8 cellular contexts compared by ENCODE assay signal in the genomic region with DNA sequence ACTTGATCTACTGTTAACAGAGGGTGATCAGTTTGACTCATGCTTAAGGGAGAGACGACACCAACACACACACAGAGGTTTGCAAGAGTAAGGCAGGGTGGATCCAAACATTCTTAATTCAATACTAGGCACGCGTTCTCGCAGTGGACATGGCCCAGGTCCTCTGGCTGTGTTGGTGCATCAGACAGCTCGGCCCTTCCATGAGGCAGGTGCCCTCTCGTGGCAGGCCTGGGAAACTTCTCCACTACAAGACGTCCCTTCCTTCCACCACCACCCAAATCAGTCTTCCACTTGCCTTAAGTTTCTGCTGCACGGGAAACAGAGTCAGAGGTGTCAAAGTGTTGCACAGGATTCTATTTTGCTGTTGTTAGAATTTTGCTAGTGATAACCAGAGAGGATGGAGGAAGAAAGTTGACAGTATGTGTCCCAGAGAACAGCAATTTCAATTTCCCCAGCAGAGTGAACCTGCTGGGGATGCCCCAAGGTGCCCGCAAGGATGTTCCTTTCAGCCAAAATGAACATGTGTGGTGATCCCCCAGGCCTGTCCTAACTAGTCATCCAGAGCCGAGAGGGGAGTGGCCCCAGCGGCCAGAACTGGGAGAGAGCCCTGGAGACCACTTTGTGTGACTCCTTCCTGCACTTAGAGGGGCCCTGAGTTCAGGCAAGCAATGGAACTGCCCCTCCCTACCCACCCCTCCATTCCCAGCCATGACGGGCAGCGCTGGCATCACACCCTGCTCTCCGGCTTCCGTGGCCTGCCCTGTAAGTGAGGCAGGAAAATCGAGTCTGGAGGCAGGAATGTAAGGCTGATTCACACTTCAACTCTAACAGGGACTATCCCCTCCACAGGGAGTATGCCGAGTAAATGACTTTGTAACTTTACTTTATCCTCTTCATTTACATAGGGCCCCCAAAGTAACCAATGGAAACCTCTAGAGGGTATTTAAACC. TPM values are rescaled to one million over a fixed set of nuclear protein-coding genes. Genes with fewer than 3 reads are reported as not detected.
DNase-seq lines count a peak whose midpoint lies in the region; FAIRE-seq and TF ChIP-seq lines count a peak whose summit lies in the region.

No MANE protein-coding gene starts in this region.

- POLR2A ChIA-PET in activated CD4-positive, alpha-beta memory T cell treated with anti-CD3 and anti-CD28 coated beads, Interleukin-2, amount 10 ng/mL, durations not matched to agents 7 days and 5 days (lab: Charles Lee): interaction anchor here (1.0 kb wide), 1 partner anchor 35 kb away, joined by 3 read pairs; no protein-coding TSS in a partner anchor
- POLR2A ChIA-PET in H1 (lab: Charles Lee; ENCODE audit: partially characterized antibody): interaction anchor here (0.8 kb wide), 2 partner anchors 17 to 78 kb away, joined by 3 read pairs; no protein-coding TSS in a partner anchor

- H3K18ac ChIP-seq in H1 (ENCODE audit: extremely low read depth, low read length): no peak overlapping the region

- CTCF ChIA-PET in Calu3 (lab: Charles Lee): interaction anchor here (2.4 kb wide), 1 partner anchor 178 kb away, joined by 17 read pairs; no protein-coding TSS in a partner anchor
- CTCF ChIA-PET in activated CD4-positive, alpha-beta memory T cell treated with anti-CD3 and anti-CD28 coated beads, Interleukin-2, amount 10 ng/mL, durations not matched to agents 7 days and 5 days (lab: Charles Lee): interaction anchor here (1.0 to 1.4 kb wide), 4 partner anchors 23 to 178 kb away, joined by 3 to 10 read pairs (median 3); a partner anchor contains a TSS
- CTCF ChIA-PET in H1 (lab: Charles Lee; ENCODE audit: partially characterized antibody): interaction anchor here (0.6 to 3.5 kb wide), 16 partner anchors 13 to 178 kb away, joined by 3 to 36 read pairs (median 4); no protein-coding TSS in a partner anchor

- H3K27ac Mint-ChIP-seq in Calu3 (ENCODE audit: unreplicated experiment) (no peak overlapping the region), mesothelial cell of epicardium (no peak overlapping the region)
- no peak overlapping the region for H3K27ac Mint-ChIP-seq in activated CD4-positive, alpha-beta memory T cell treated with anti-CD3 and anti-CD28 coated beads, Interleukin-2, amount 10 ng/mL, durations not matched to agents 7 days and 5 days

- H2BK120ac ChIP-seq in H1 (replicated peaks; ENCODE audit: low read depth, low read length): no peak overlapping the region

- H3K27me3 ChIP-seq in GM23248 (replicated peaks; ENCODE audit: insufficient read depth): no peaks in the 10 kb centered on the region
- H3K27me3 ChIP-seq in H1 (replicated peaks in 1 of 4; ENCODE audit: control insufficient read depth in 3 of 4, extremely low read depth in 1 of 4, insufficient read depth in 3 of 4, low read length in 3 of 4): no peaks in the 10 kb centered on the region

- H3K27ac ChIP-seq in GM23248 (no peak overlapping the region), H1 (ENCODE audit: low read depth, low read length) (no peak overlapping the region)

- H3K4me1 ChIP-seq in GM23248 (ENCODE audit: insufficient read depth) (no peaks in the 10 kb centered on the region), H1 (replicated peaks in 1 of 4; ENCODE audit: control insufficient read depth in 3 of 4, insufficient read depth in 4 of 4, low read length in 3 of 4) (peaks cover 0 to 7% (median 1%) of the 10 kb centered on the region in 4 experiments; a peak in 4 of 7 replicates)

- H2AFZ ChIP-seq in GM23248 (no peak overlapping the region), H1 (ENCODE audit: low read length) (no peak overlapping the region)

- H3K79me2 ChIP-seq in GM23248 (ENCODE audit: insufficient read depth): no peaks in the 10 kb centered on the region
- no peaks in the 10 kb centered on the region for H3K79me2 ChIP-seq in H1 (ENCODE audit: control insufficient read depth in 1 of 2, insufficient read depth in 2 of 2, low read length in 2 of 2)

- no peak overlapping the region for H3K4me2 ChIP-seq in GM23248 (ENCODE audit: unreplicated experiment)
- H3K4me2 ChIP-seq in H1 (ENCODE audit: insufficient read depth in 1 of 2, low read depth in 2 of 2, low read length in 2 of 2): no peak overlapping the region

- H3K14ac ChIP-seq in H1 (ENCODE audit: insufficient read length): no peak overlapping the region

- H3K4me1 Mint-ChIP-seq in Calu3 (ENCODE audit: low read depth, unreplicated experiment) (peaks cover 13% of the 10 kb centered on the region), mesothelial cell of epicardium (no peaks in the 10 kb centered on the region)
- H3K4me1 Mint-ChIP-seq in activated CD4-positive, alpha-beta memory T cell treated with anti-CD3 and anti-CD28 coated beads, Interleukin-2, amount 10 ng/mL, durations not matched to agents 7 days and 5 days: peaks cover 2% of the 10 kb centered on the region

- no peaks in the 10 kb centered on the region for H3K9me3 ChIP-seq in GM23248 (ENCODE audit: low read depth)
- peaks cover 9 to 12% of the 10 kb centered on the region in 2 experiments for H3K9me3 ChIP-seq in H1 (ENCODE audit: insufficient read depth in 2 of 2, low read depth in 1 of 2, low read length in 1 of 2)

- no peak overlapping the region for H4K91ac ChIP-seq in H1 (replicated peaks; ENCODE audit: insufficient read length, low read length)

- no peak overlapping the region for H3K4ac ChIP-seq in H1 (replicated peaks; ENCODE audit: insufficient read length, low read depth, low read length)

- peaks cover 5% of the 10 kb centered on the region for H3K9me3 Mint-ChIP-seq in Calu3 (ENCODE audit: low read depth, unreplicated experiment)
- peaks cover 2% of the 10 kb centered on the region for H3K9me3 Mint-ChIP-seq in activated CD4-positive, alpha-beta memory T cell treated with anti-CD3 and anti-CD28 coated beads, Interleukin-2, amount 10 ng/mL, durations not matched to agents 7 days and 5 days
- peaks cover 11% of the 10 kb centered on the region for H3K9me3 Mint-ChIP-seq in mesothelial cell of epicardium

- H3K9ac ChIP-seq in GM23248 (no peak overlapping the region), H1 (replicated peaks in 1 of 4; ENCODE audit: extremely low read depth in 1 of 4, low read depth in 3 of 4, low read length in 3 of 4) (no peak overlapping the region; a peak in 1 of 7 replicates)

- no peaks in the 10 kb centered on the region for H3K23me2 ChIP-seq in H1 (ENCODE audit: low read depth, low read length)

- TF ChIP-seq RAD21 in H1 (IDR thresholded peaks at IDR 0.05 in 1 of 2, conservative IDR thresholded peaks at IDR 0.05 in 1 of 2; ENCODE audit: low read depth in 2 of 2, low read length in 2 of 2): peak; percentile 79 to 84

- H3F3A ChIP-seq in GM23248 (ENCODE audit: insufficient read depth): no peaks in the 10 kb centered on the region

- TF ChIP-seq CTCF in Calu3 (IDR thresholded peaks at IDR 0.05; ENCODE audit: unreplicated experiment): peak; percentile 65
- peak; percentile 70 to 88 (median 83) for TF ChIP-seq CTCF in H1 (IDR thresholded peaks at IDR 0.05; ENCODE audit: control extremely low read depth in 1 of 3, insufficient read depth in 1 of 3, low read depth in 1 of 3, low read length in 3 of 3)
- peak; percentile 63 for TF ChIP-seq CTCF in mesothelial cell of epicardium (IDR thresholded peaks at IDR 0.05; ENCODE audit: unreplicated experiment)

- no peak overlapping the region for H2BK5ac ChIP-seq in H1 (ENCODE audit: low read depth, low read length)

- H3K79me1 ChIP-seq in H1 (ENCODE audit: low read depth, low read length): no peaks in the 10 kb centered on the region

- no peak overlapping the region for H4K5ac ChIP-seq in H1 (ENCODE audit: insufficient read length, low read depth, low read length)

- H3K27me3 Mint-ChIP-seq in Calu3 (ENCODE audit: unreplicated experiment) (no peaks in the 10 kb centered on the region), mesothelial cell of epicardium (ENCODE audit: low read depth) (no peaks in the 10 kb centered on the region)
- no peaks in the 10 kb centered on the region for H3K27me3 Mint-ChIP-seq in activated CD4-positive, alpha-beta memory T cell treated with anti-CD3 and anti-CD28 coated beads, Interleukin-2, amount 10 ng/mL, durations not matched to agents 7 days and 5 days

- H2BK15ac ChIP-seq in H1 (ENCODE audit: low read length): no peak overlapping the region

- in situ Hi-C loops in GM23248 (cut with MboI): loop anchor here (5.0 kb wide), 1 partner anchor 174 kb away; no protein-coding TSS in a partner anchor

- intact Hi-C loops in Calu3 (cut with micrococcal nuclease; ENCODE audit: unreplicated experiment): loop anchor here (5.0 kb wide), 1 partner anchor 179 kb away; no protein-coding TSS in a partner anchor

- TF ChIP-seq EP300 in H1 (IDR thresholded peaks at IDR 0.05; ENCODE audit: borderline replicate concordance in 1 of 2, low read depth in 2 of 2, low read length in 2 of 2): no peak

- H3K4me3 Mint-ChIP-seq in Calu3 (ENCODE audit: low read depth, unreplicated experiment) (no peak overlapping the region), mesothelial cell of epicardium (no peak overlapping the region)
- H3K4me3 Mint-ChIP-seq in activated CD4-positive, alpha-beta memory T cell treated with anti-CD3 and anti-CD28 coated beads, Interleukin-2, amount 10 ng/mL, durations not matched to agents 7 days and 5 days: no peak overlapping the region

- H3K36me3 Mint-ChIP-seq in Calu3 (ENCODE audit: insufficient read depth, unreplicated experiment): peaks cover 8% of the 10 kb centered on the region
- peaks cover 72% of the 10 kb centered on the region for H3K36me3 Mint-ChIP-seq in activated CD4-positive, alpha-beta memory T cell treated with anti-CD3 and anti-CD28 coated beads, Interleukin-2, amount 10 ng/mL, durations not matched to agents 7 days and 5 days (ENCODE audit: low read depth)
- H3K36me3 Mint-ChIP-seq in mesothelial cell of epicardium: peaks cover 13% of the 10 kb centered on the region

- WGBS in GM23248 (ENCODE audit: low coverage in 1 of 2, low lambda C conversion rate in 2 of 2, missing lambda C conversion rate in 2 of 2), 2 experiments: 30 to 35% methylated on average over 15 to 17 of the region's 17 CpGs
- WGBS in H1 (ENCODE audit: extremely low coverage in 1 of 2, insufficient coverage in 1 of 2, insufficient read length in 1 of 2, insufficient replicate concordance in 2 of 2, low coverage in 1 of 2, low lambda C conversion rate in 2 of 2, missing lambda C conversion rate in 1 of 2), 2 experiments: 62% methylated on average over 17 of the region's 17 CpGs; no CpG with 5 or more reads in 1 of the 2 experiments

- H4K20me1 ChIP-seq in GM23248 (ENCODE audit: insufficient read depth) (no peaks in the 10 kb centered on the region), H1 (replicated peaks in 1 of 2; ENCODE audit: control insufficient read depth in 1 of 2, insufficient read depth in 2 of 2, low read length in 2 of 2) (no peaks in the 10 kb centered on the region)

- no peak overlapping the region for H3K56ac ChIP-seq in H1 (replicated peaks; ENCODE audit: insufficient read length, low read depth, low read length)

- H3K9me2 ChIP-seq in GM23248 (ENCODE audit: insufficient read depth): no peaks in the 10 kb centered on the region

- H2AK5ac ChIP-seq in H1 (ENCODE audit: low read depth, low read length): no peak overlapping the region

- H3K36me3 ChIP-seq in GM23248 (ENCODE audit: low read depth) (no peaks in the 10 kb centered on the region), H1 (ENCODE audit: control insufficient read depth in 2 of 4, insufficient read depth in 4 of 4, low read length in 3 of 4) (peaks cover 0 to 22% (median 7%) of the 10 kb centered on the region in 4 experiments; a peak in 4 of 8 replicates)

- H3K23ac ChIP-seq in H1 (ENCODE audit: insufficient read length): no peak overlapping the region

- no peak overlapping the region for H3K4me3 ChIP-seq in GM23248
- no peak overlapping the region for H3K4me3 ChIP-seq in H1 (ENCODE audit: extremely low read depth in 1 of 4, insufficient read depth in 2 of 4, low read depth in 3 of 4, low read length in 4 of 4)

- H4K8ac ChIP-seq in H1 (ENCODE audit: extremely low read depth, insufficient read depth, low read length): no peak overlapping the region

- H2BK20ac ChIP-seq in H1 (ENCODE audit: low read length): no peak overlapping the region

- no TSS peak for BruUV-seq in Calu3 (replicated peaks; lab: Mats Ljungman, UMichigan)

- peak; percentile 74 for FAIRE-seq in H1 (lab: Jason Lieb, UNC)

- no peak for TF ChIP-seq POLR2A in H1 (IDR thresholded peaks at IDR 0.05; ENCODE audit: control extremely low read depth in 1 of 2, low read depth in 2 of 2, low read length in 2 of 2)

- H2BK12ac ChIP-seq in H1 (ENCODE audit: low read depth, low read length): no peak overlapping the region

- DNase-seq in Calu3 (peak; percentile 69), GM23248 (peak; percentile 89), NCI-H460 (ENCODE audit: extremely low read depth, low read depth) (peak; percentile 39), H1 (ENCODE audit: low read depth in 1 of 2, low spot score in 2 of 2) (peak in 1 of 2 experiments; percentile 70), mesothelial cell of epicardium (ENCODE audit: low spot score in 2 of 2, unreplicated experiment in 2 of 2) (peak; percentile 50 to 72), NCI-H187 (lab: John Stamatoyannopoulos, UW) (no peak)
- peak; percentile 51 for DNase-seq in activated CD4-positive, alpha-beta memory T cell treated with anti-CD3 and anti-CD28 coated beads, Interleukin-2, amount 10 ng/mL, durations not matched to agents 7 days and 5 days
- DNase-seq in stimulated activated CD8-positive, alpha-beta memory T cell treated with anti-CD3 and anti-CD28 coated beads, Interleukin-4, amount 100 ng/mL, for 4 hours (ENCODE audit: low read depth in 2 of 2, low spot score in 1 of 2): peak; percentile 2 to 6

RNA-seq across cellular contexts. Expression of a gene that starts 34.8 kb away (rescaled TPM):
- total RNA-seq in Calu3 (2022): 175 and 504 TPM in 2 replicates
- total RNA-seq in GM23248 (2014; rRNA removed; shearing (Covaris generic)): 1.6 and 1.9 TPM in 2 replicates
- polyA plus RNA-seq in GM23248 (2016; fragmentation: Nextera tagmentation; extraction: Ambion mirVana): 1.0 and 1.6 TPM in 2 replicates
- 2.7 and 2.9 TPM in 2 replicates for total RNA-seq in NCI-H460 (2014; rRNA removed; shearing (Covaris generic))
- polyA plus RNA-seq in NCI-H460 (2014; cell fraction: nucleus; rRNA removed): 1.2 and 5.0 TPM in 2 replicates
- total RNA-seq in activated CD4-positive, alpha-beta memory T cell treated with anti-CD3 and anti-CD28 coated beads, Interleukin-2, amount 10 ng/mL, durations not matched to agents 7 days and 5 days: 100 to 1,000 TPM; 682 to 702 TPM
- 3.1 and 3.8 TPM in 2 replicates for total RNA-seq in H1 (2021; fragmentation: NEBNext Ultra II Directional; extraction: Animal tissue kit (Norgen Biotek cat#: 25700))
- polyA plus RNA-seq in H1 (2011; rRNA removed): 5.1 and 5.7 TPM in 2 replicates
- 4.8 TPM for polyA plus RNA-seq in H1 (2011; cell fraction: cytosol; rRNA removed)
- 9.7 TPM for polyA plus RNA-seq in H1 (2011; cell fraction: nucleus; rRNA removed)
- polyA plus RNA-seq in H1 (2012, experiment 1 of 2): 3.9 to 7.5 TPM (median 7.1 TPM) in 4 replicates
- 3.5 TPM for polyA plus RNA-seq in H1 (2012, experiment 2 of 2)
- 1.6 TPM for polyA plus RNA-seq in H1 (2013, experiment 1 of 2)
- 1.1 TPM for polyA plus RNA-seq in H1 (2013, experiment 2 of 2)
- polyA minus RNA-seq in H1 (2011; rRNA and poly(A)+ RNA removed): 9.2 and 13.0 TPM in 2 replicates
- 7.9 TPM for polyA minus RNA-seq in H1 (2011; cell fraction: cytosol; rRNA and poly(A)+ RNA removed)
- polyA minus RNA-seq in H1 (2011; cell fraction: nucleus; rRNA and poly(A)+ RNA removed): 13.8 TPM
- total RNA-seq in mesothelial cell of epicardium: 32.2 to 42.4 TPM (median 32.9 TPM) in 3 replicates

RNA-seq across cellular contexts. Expression of a gene that starts 47.1 kb away (rescaled TPM):
- total RNA-seq in Calu3 (2022) (13.1 and 15.6 TPM in 2 replicates), mesothelial cell of epicardium (1.3 to 2.6 TPM (median 1.9 TPM) in 3 replicates)
- total RNA-seq in GM23248 (2014; rRNA removed; shearing (Covaris generic)): not detected in 2 replicates
- polyA plus RNA-seq in GM23248 (2016; fragmentation: Nextera tagmentation; extraction: Ambion mirVana) (not detected in 2 replicates), H1 (2011; rRNA removed) (10.5 and 11.0 TPM in 2 replicates)
- not detected in 2 replicates for total RNA-seq in NCI-H460 (2014; rRNA removed; shearing (Covaris generic))
- not detected in 2 replicates for polyA plus RNA-seq in NCI-H460 (2014; cell fraction: nucleus; rRNA removed)
- total RNA-seq in activated CD4-positive, alpha-beta memory T cell treated with anti-CD3 and anti-CD28 coated beads, Interleukin-2, amount 10 ng/mL, durations not matched to agents 7 days and 5 days: not detected
- total RNA-seq in H1 (2021; fragmentation: NEBNext Ultra II Directional; extraction: Animal tissue kit (Norgen Biotek cat#: 25700)): 9.2 and 13.2 TPM in 2 replicates
- 10.5 TPM for polyA plus RNA-seq in H1 (2011; cell fraction: cytosol; rRNA removed)
- polyA plus RNA-seq in H1 (2011; cell fraction: nucleus; rRNA removed): 11.6 TPM
- 10.1 to 11.1 TPM (median 10.6 TPM) in 4 replicates for polyA plus RNA-seq in H1 (2012, experiment 1 of 2)
- polyA plus RNA-seq in H1 (2012, experiment 2 of 2): 4.4 TPM
- 4.3 TPM for polyA plus RNA-seq in H1 (2013, experiment 1 of 2)
- polyA plus RNA-seq in H1 (2013, experiment 2 of 2): 3.7 TPM
- polyA minus RNA-seq in H1 (2011; rRNA and poly(A)+ RNA removed): 11.0 and 12.8 TPM in 2 replicates
- polyA minus RNA-seq in H1 (2011; cell fraction: cytosol; rRNA and poly(A)+ RNA removed): 4.9 TPM
- 10.0 TPM for polyA minus RNA-seq in H1 (2011; cell fraction: nucleus; rRNA and poly(A)+ RNA removed)

Comparison
In these comparisons a context has a peak if more than half of its experiments do, and no peak if none do; other contexts are left out.
1. DNase-seq: peak in Calu3 (single experiment), GM23248 (single experiment), NCI-H460 (single experiment), activated CD4-positive, alpha-beta memory T cell treated with anti-CD3 and anti-CD28 coated beads, Interleukin-2, amount 10 ng/mL, durations not matched to agents 7 days and 5 days (single experiment), mesothelial cell of epicardium (2 of 2) and stimulated activated CD8-positive, alpha-beta memory T cell treated with anti-CD3 and anti-CD28 coated beads, Interleukin-4, amount 100 ng/mL, for 4 hours (2 of 2); none in NCI-H187 (0 of 2).
2. Peak in every context shown above with its lines, with median percentiles within 50 percentile points of each other: CTCF ChIP-seq.